ENCODE assay signal across 8 cellular contexts in the genomic region with DNA sequence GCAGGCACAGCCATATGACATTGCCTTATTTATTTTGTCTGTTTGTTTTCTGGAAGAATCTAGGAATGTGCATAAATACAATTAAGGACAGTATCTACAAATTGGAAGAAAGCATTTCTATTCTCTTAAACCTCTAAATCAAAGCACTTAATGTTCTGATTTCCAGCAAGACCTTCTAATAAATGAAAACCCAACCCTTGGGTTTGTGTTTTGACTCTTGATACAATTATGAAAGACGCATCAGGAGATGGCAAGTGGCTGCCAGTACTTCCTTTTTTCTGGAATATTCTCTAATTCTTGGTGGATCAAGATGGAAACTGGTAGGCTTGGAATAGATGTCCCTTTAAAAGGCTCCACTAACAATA. TPM values are rescaled to one million over a fixed set of nuclear protein-coding genes. Genes with fewer than 3 reads are reported as not detected.
A peak's percentile ranks its signal among the peaks of the same experiment; 100 is the strongest.
DNase-seq lines count a peak whose midpoint lies in the region; ATAC-seq and TF ChIP-seq lines count a peak whose summit lies in the region.

No MANE protein-coding gene starts in this region.

- POLR2A ChIA-PET in activated CD4-positive, alpha-beta memory T cell treated with anti-CD3 and anti-CD28 coated beads for 36 hours (lab: Charles Lee), result no interaction called here
- POLR2A ChIA-PET in activated CD4-positive, alpha-beta memory T cell treated with anti-CD3 and anti-CD28 coated beads, Interleukin-2, amount 10 ng/mL, durations not matched to agents 7 days and 5 days (lab: Charles Lee), result no interaction called here

- no peak for TF ChIP-seq POLR2A in right lobe of liver (IDR thresholded peaks at IDR 0.05)

- intact Hi-C loops in activated CD4-positive, alpha-beta memory T cell treated with anti-CD3 and anti-CD28 coated beads for 36 hours (cut with micrococcal nuclease), result no loop called here
- intact Hi-C loops in right lobe of liver (cut with DNase I), result no loop called here

- no peak for DNase-seq in activated CD4-positive, alpha-beta memory T cell treated with anti-CD3 and anti-CD28 coated beads for 36 hours
- DNase-seq in activated CD4-positive, alpha-beta memory T cell treated with anti-CD3 and anti-CD28 coated beads, Interleukin-2, amount 10 ng/mL, durations not matched to agents 7 days and 5 days, result no peak
- DNase-seq in right lobe of liver (no peak), thoracic aorta (ENCODE audit: low spot score) (no peak), D341Med (ENCODE audit: low spot score) (no peak)

- H3K27me3 ChIP-seq in right lobe of liver (no peaks in the 10 kb centered on the region), thoracic aorta (replicated peaks; ENCODE audit: insufficient read depth) (no peaks in the 10 kb centered on the region)

- H3K27me3 Mint-ChIP-seq in activated CD4-positive, alpha-beta memory T cell treated with anti-CD3 and anti-CD28 coated beads for 36 hours, result peaks cover 36% of the 10 kb centered on the region
- peaks cover 83% of the 10 kb centered on the region for H3K27me3 Mint-ChIP-seq in activated CD4-positive, alpha-beta memory T cell treated with anti-CD3 and anti-CD28 coated beads, Interleukin-2, amount 10 ng/mL, durations not matched to agents 7 days and 5 days
- peaks cover 18% of the 10 kb centered on the region for H3K27me3 Mint-ChIP-seq in brain

- no peak overlapping the region for H3K27ac Mint-ChIP-seq in activated CD4-positive, alpha-beta memory T cell treated with anti-CD3 and anti-CD28 coated beads for 36 hours
- no peak overlapping the region for H3K27ac Mint-ChIP-seq in activated CD4-positive, alpha-beta memory T cell treated with anti-CD3 and anti-CD28 coated beads, Interleukin-2, amount 10 ng/mL, durations not matched to agents 7 days and 5 days
- H3K27ac Mint-ChIP-seq in brain, result peak overlapping the region; percentile 93 to 98 (median 98)

- H3K36me3 Mint-ChIP-seq in activated CD4-positive, alpha-beta memory T cell treated with anti-CD3 and anti-CD28 coated beads for 36 hours, result no peaks in the 10 kb centered on the region
- H3K36me3 Mint-ChIP-seq in activated CD4-positive, alpha-beta memory T cell treated with anti-CD3 and anti-CD28 coated beads, Interleukin-2, amount 10 ng/mL, durations not matched to agents 7 days and 5 days (ENCODE audit: low read depth), result no peaks in the 10 kb centered on the region
- peaks cover 4% of the 10 kb centered on the region for H3K36me3 Mint-ChIP-seq in brain

- H3K4me1 ChIP-seq in right lobe of liver (no peaks in the 10 kb centered on the region), thoracic aorta (ENCODE audit: control insufficient read depth in 1 of 2, low read depth in 2 of 2) (peaks cover 5 to 36% of the 10 kb centered on the region in 2 donors)

- CTCF ChIA-PET in activated CD4-positive, alpha-beta memory T cell treated with anti-CD3 and anti-CD28 coated beads for 36 hours (lab: Charles Lee), result interaction anchor here (0.9 to 1.4 kb wide), 4 partner anchors 23 to 247 kb away, joined by 3 to 8 read pairs (median 4); partner anchors contain the start of gene MSMO1
- CTCF ChIA-PET in activated CD4-positive, alpha-beta memory T cell treated with anti-CD3 and anti-CD28 coated beads, Interleukin-2, amount 10 ng/mL, durations not matched to agents 7 days and 5 days (lab: Charles Lee), result interaction anchor here (1.3 to 1.7 kb wide), 2 partner anchors 75 to 248 kb away, joined by 3 to 5 read pairs; no protein-coding TSS in a partner anchor

- no peaks in the 10 kb centered on the region for H3K36me3 ChIP-seq in right lobe of liver
- H3K36me3 ChIP-seq in thoracic aorta, result no peaks in the 10 kb centered on the region

- no peaks in the 10 kb centered on the region for H3K9me3 Mint-ChIP-seq in activated CD4-positive, alpha-beta memory T cell treated with anti-CD3 and anti-CD28 coated beads for 36 hours
- no peaks in the 10 kb centered on the region for H3K9me3 Mint-ChIP-seq in activated CD4-positive, alpha-beta memory T cell treated with anti-CD3 and anti-CD28 coated beads, Interleukin-2, amount 10 ng/mL, durations not matched to agents 7 days and 5 days
- H3K9me3 Mint-ChIP-seq in brain, result peaks cover 11 to 19% (median 16%) of the 10 kb centered on the region in 5 experiments

- H3K27ac ChIP-seq in right lobe of liver (peak overlapping the region in 1 of 3 donors; percentile 3), thoracic aorta (peak overlapping the region; percentile 83 to 86)

- no peak for TF ChIP-seq CTCF in brain (conservative IDR thresholded peaks at IDR 0.05)
- TF ChIP-seq CTCF in right lobe of liver (IDR thresholded peaks at IDR 0.05), result no peak
- TF ChIP-seq CTCF in thoracic aorta (IDR thresholded peaks at IDR 0.05), result no peak

- no peaks in the 10 kb centered on the region for H3K4me1 Mint-ChIP-seq in activated CD4-positive, alpha-beta memory T cell treated with anti-CD3 and anti-CD28 coated beads for 36 hours (ENCODE audit: low read depth)
- H3K4me1 Mint-ChIP-seq in activated CD4-positive, alpha-beta memory T cell treated with anti-CD3 and anti-CD28 coated beads, Interleukin-2, amount 10 ng/mL, durations not matched to agents 7 days and 5 days, result peaks cover 8% of the 10 kb centered on the region
- H3K4me1 Mint-ChIP-seq in brain, result peaks cover 67% of the 10 kb centered on the region

- H3K4me3 ChIP-seq in right lobe of liver (peak overlapping the region; percentile 39 to 49 (median 40)), thoracic aorta (peak overlapping the region; percentile 81)

- ATAC-seq in right lobe of liver (no peak), thoracic aorta (ENCODE audit: insufficient number of reproducible peaks, low FRiP score, low read depth) (no peak), GM21528 (IDR thresholded peaks at IDR 0.05; ENCODE audit: low FRiP score, unreplicated experiment) (no peak), HG03354 (IDR thresholded peaks at IDR 0.05; ENCODE audit: poor library complexity, severe bottlenecking, unreplicated experiment) (no peak)

- WGBS in right lobe of liver (ENCODE audit: insufficient coverage, low coverage, low lambda C conversion rate, missing lambda C conversion rate), result 56% methylated on average over 1 of the region's 1 CpG

- no peaks in the 10 kb centered on the region for H3K9me3 ChIP-seq in right lobe of liver
- no peaks in the 10 kb centered on the region for H3K9me3 ChIP-seq in thoracic aorta

- peak overlapping the region; percentile 58 for H3K4me3 Mint-ChIP-seq in activated CD4-positive, alpha-beta memory T cell treated with anti-CD3 and anti-CD28 coated beads for 36 hours
- H3K4me3 Mint-ChIP-seq in activated CD4-positive, alpha-beta memory T cell treated with anti-CD3 and anti-CD28 coated beads, Interleukin-2, amount 10 ng/mL, durations not matched to agents 7 days and 5 days, result no peak overlapping the region
- peak overlapping the region; percentile 86 to 96 (median 89) for H3K4me3 Mint-ChIP-seq in brain

RNA-seq across cellular contexts. Expression of gene CPE, which starts 0.4 kb away (rescaled TPM):
- not detected for total RNA-seq in activated CD4-positive, alpha-beta memory T cell treated with anti-CD3 and anti-CD28 coated beads for 36 hours
- total RNA-seq in activated CD4-positive, alpha-beta memory T cell treated with anti-CD3 and anti-CD28 coated beads, Interleukin-2, amount 10 ng/mL, durations not matched to agents 7 days and 5 days, result not detected
- 336 TPM for polyA plus RNA-seq in brain (ENCODE audit: insufficient read depth, low read depth, low replicate concordance)
- total RNA-seq in right lobe of liver (10 to 100 TPM in 2 of 6 experiments, 1 to 10 TPM in 4; 4.2 to 17.3 (median 9.4) TPM), thoracic aorta (100 to 1,000 TPM; 395 to 458 TPM)

RNA-seq across cellular contexts. Expression of gene MSMO1, which starts 50.9 kb away (rescaled TPM):
- total RNA-seq in activated CD4-positive, alpha-beta memory T cell treated with anti-CD3 and anti-CD28 coated beads for 36 hours, result 10 to 100 TPM; 63.7 to 67.1 TPM
- 100 to 1,000 TPM in 1 of 2 experiments, 10 to 100 TPM in 1; 95.1 to 101 TPM for total RNA-seq in activated CD4-positive, alpha-beta memory T cell treated with anti-CD3 and anti-CD28 coated beads, Interleukin-2, amount 10 ng/mL, durations not matched to agents 7 days and 5 days
- 32.6 TPM for polyA plus RNA-seq in brain (ENCODE audit: insufficient read depth, low read depth, low replicate concordance)
- total RNA-seq in right lobe of liver (100 to 1,000 TPM in 4 of 6 experiments, 10 to 100 TPM in 2; 81.8 to 368 (median 122) TPM), thoracic aorta (10 to 100 TPM; 12.3 to 16.7 TPM)

Comparison
In these comparisons a context has a peak if more than half of its experiments do, and no peak if none do; other contexts are left out.
1. H3K27ac Mint-ChIP-seq: peak in brain (5 of 5); none in activated CD4-positive, alpha-beta memory T cell treated with anti-CD3 and anti-CD28 coated beads for 36 hours (single experiment) and activated CD4-positive, alpha-beta memory T cell treated with anti-CD3 and anti-CD28 coated beads, Interleukin-2, amount 10 ng/mL, durations not matched to agents 7 days and 5 days (single experiment).
2. RNA of gene CPE, which starts 0.4 kb away (total RNA-seq): 395 to 458 TPM in thoracic aorta; 4.2 to 17.3 TPM in right lobe of liver, not detected in activated CD4-positive, alpha-beta memory T cell treated with anti-CD3 and anti-CD28 coated beads, Interleukin-2, amount 10 ng/mL, durations not matched to agents 7 days and 5 days and not detected in activated CD4-positive, alpha-beta memory T cell treated with anti-CD3 and anti-CD28 coated beads for 36 hours; every median in the first group is over 10 times any median in the second.